Comparison of ENCODE assay signal across 18 cellular contexts in genomic region chr11:68308068-68308467, GRCh38. TPM values are rescaled to one million over a fixed set of nuclear protein-coding genes. Genes with fewer than 3 reads are reported as not detected.
DNase-seq lines count a peak whose midpoint lies in the region; ATAC-seq, FAIRE-seq and TF ChIP-seq lines count a peak whose summit lies in the region.
"Had no signal": no experiment of that assay in that cellular context is flagged by ENCODE, and none has a peak within 500 bp of the region (broad histone marks: within the 10 kb centered on the region; RNA-seq: fewer than 3 reads in every experiment).

No MANE protein-coding gene starts in this region.

- H3K27ac ChIP-seq in SK-N-SH (ENCODE audit: low read depth in 2 of 2, low read length in 1 of 2) (no peak overlapping the region), cardiac muscle cell (peak overlapping the region; percentile 35), HepG2 (ENCODE audit: extremely low read length, insufficient read depth, low read length) (peak overlapping the region; percentile 44), thoracic aorta (peak overlapping the region; percentile 20 to 22), prostate gland (no peak overlapping the region)
- H3K27ac ChIP-seq: 22Rv1 had no signal

- H2AFZ ChIP-seq in SK-N-SH (ENCODE audit: low read depth) = no peak overlapping the region
- H2AFZ ChIP-seq in HepG2 (ENCODE audit: low read length) = no peak overlapping the region

- no peak for FAIRE-seq in HepG2 (lab: Jason Lieb, UNC)
- FAIRE-seq: D721Med, RCC 7860 had no signal

- ATAC-seq in SK-N-SH treated with all-trans-retinoic acid at 6 μM for 48 hours (no peak), HepG2 (no peak), thoracic aorta (ENCODE audit: insufficient number of reproducible peaks, low FRiP score, low read depth) (no peak), GM21515 (IDR thresholded peaks at IDR 0.05; ENCODE audit: unreplicated experiment) (no peak)

- H3F3A ChIP-seq in SK-N-SH (replicated peaks; ENCODE audit: insufficient read depth) = peaks cover 14% of the 10 kb centered on the region

- no TSS peak for BruUV-seq in HepG2 (replicated peaks; lab: Mats Ljungman, UMichigan)

- POLR2A ChIA-PET in SK-N-SH (lab: Yijun Ruan, JAX) (no interaction called here), HepG2 (lab: Yijun Ruan, JAX) (interaction anchor here (5.7 kb wide), 1 partner anchor 9 kb away, joined by 127 read pairs; no protein-coding TSS in a partner anchor)

- CTCF ChIA-PET in SK-N-SH (lab: Yijun Ruan, JAX) (interaction anchor here (1.6 to 7.1 kb wide), 3 partner anchors 10 to 75 kb away, joined by 3 to 70 read pairs (median 4); no protein-coding TSS in a partner anchor), HepG2 (lab: Yijun Ruan, JAX; ENCODE audit: low intra/inter-chr PET ratio, low total read pairs) (no interaction called here)

- H4K20me1 ChIP-seq in SK-N-SH (ENCODE audit: insufficient read depth) = no peaks in the 10 kb centered on the region
- no peaks in the 10 kb centered on the region for H4K20me1 ChIP-seq in HepG2 (ENCODE audit: insufficient read depth, low read length)

- DNase-seq in SK-N-SH (peak; percentile 14), cardiac muscle cell (ENCODE audit: low read depth in 1 of 2, low spot score in 1 of 2) (no peak), HepG2 (ENCODE audit: low spot score) (no peak), thoracic aorta (ENCODE audit: low spot score) (no peak), prostate gland (ENCODE audit: low spot score) (no peak), BE2C (no peak)
- DNase-seq: DMS79, NCI-H1048, NCI-H1436 treated with DMSO at 0.1 percent for 48 hours, NCI-H2081, NCI-H2227 treated with DMSO at 0.1 percent for 48 hours, NCI-H524, SIG-M5 had no signal

- TF ChIP-seq RAD21 in SK-N-SH (IDR thresholded peaks at IDR 0.05; ENCODE audit: low read length) (no peak), HepG2 (CRISPR knock-in tag; IDR thresholded peaks at IDR 0.05) (no peak)

- H3K9me3 ChIP-seq in SK-N-SH (no peaks in the 10 kb centered on the region), cardiac muscle cell (ENCODE audit: low read depth) (no peaks in the 10 kb centered on the region), HepG2 (ENCODE audit: low read length) (no peaks in the 10 kb centered on the region), thoracic aorta (no peaks in the 10 kb centered on the region), prostate gland (no peaks in the 10 kb centered on the region), BE2C (no peaks in the 10 kb centered on the region)

- H3K9me2 ChIP-seq in SK-N-SH = no peaks in the 10 kb centered on the region

- H3K4me2 ChIP-seq in SK-N-SH = no peak overlapping the region
- H3K4me2 ChIP-seq in HepG2 (ENCODE audit: low read depth, low read length) = no peak overlapping the region

- TF ChIP-seq EP300 in SK-N-SH (IDR thresholded peaks at IDR 0.05; ENCODE audit: borderline replicate concordance in 1 of 2, low read depth in 1 of 2, low read length in 1 of 2) = no peak
- no peak for TF ChIP-seq EP300 in HepG2 (IDR thresholded peaks at IDR 0.05; ENCODE audit: low read depth in 2 of 2, low read length in 2 of 2)
- no peak for TF ChIP-seq EP300 in HepG2 (CRISPR knock-in tag; IDR thresholded peaks at IDR 0.05; ENCODE audit: borderline replicate concordance)

- H3K4me1 ChIP-seq in SK-N-SH (ENCODE audit: control insufficient read depth in 1 of 2, insufficient read depth in 2 of 2, low read depth in 1 of 2, low read length in 1 of 2) = no peaks in the 10 kb centered on the region; a peak in 1 of 4 replicates
- H3K4me1 ChIP-seq in cardiac muscle cell (ENCODE audit: low read depth) = peaks cover 10% of the 10 kb centered on the region
- peaks cover 63% of the 10 kb centered on the region for H3K4me1 ChIP-seq in HepG2 (ENCODE audit: insufficient read depth, low read length)
- H3K4me1 ChIP-seq in thoracic aorta (ENCODE audit: control insufficient read depth in 1 of 2, low read depth in 2 of 2) = peaks cover 0 to 6% of the 10 kb centered on the region in 2 donors
- no peaks in the 10 kb centered on the region for H3K4me1 ChIP-seq in prostate gland (replicated peaks)
- H3K4me1 ChIP-seq in BE2C = no peaks in the 10 kb centered on the region

- in situ Hi-C loops in HepG2 (cut with HindIII; ENCODE audit: extremely low pct_ligation_motif_present, low pct_unique_long_range_greater_than_20kb) = no loop called here

- 88% methylated on average over 6 of the region's 11 CpGs for WGBS in SK-N-SH (ENCODE audit: low lambda C conversion rate)
- 38% methylated on average over 5 of the region's 11 CpGs for WGBS in HepG2 (ENCODE audit: low lambda C conversion rate)
- 63% methylated on average over 7 of the region's 11 CpGs for WGBS in prostate gland

- TF ChIP-seq POLR2A in HepG2 (IDR thresholded peaks at IDR 0.05; ENCODE audit: insufficient read depth in 1 of 2, low read depth in 2 of 2, low read length in 2 of 2) = no peak
- TF ChIP-seq POLR2A in prostate gland (IDR thresholded peaks at IDR 0.05) = no peak

- intact Hi-C loops in HepG2 (cut with micrococcal nuclease; ENCODE audit: unreplicated experiment) = no loop called here
- intact Hi-C loops in prostate gland (cut with DNase I) = no loop called here

- no peak overlapping the region for H3K4me3 ChIP-seq in SK-N-SH (ENCODE audit: low read depth in 2 of 2, low read length in 1 of 2)
- no peak overlapping the region for H3K4me3 ChIP-seq in cardiac muscle cell
- no peak overlapping the region for H3K4me3 ChIP-seq in HepG2 (replicated peaks in 1 of 3; ENCODE audit: insufficient read depth in 1 of 3, low read depth in 2 of 3, low read length in 3 of 3)
- no peak overlapping the region for H3K4me3 ChIP-seq in thoracic aorta
- no peak overlapping the region for H3K4me3 ChIP-seq in prostate gland
- no peak overlapping the region for H3K4me3 ChIP-seq in BE2C (ENCODE audit: low read depth, low read length)

- no peak for TF ChIP-seq CTCF in SK-N-SH (IDR thresholded peaks at IDR 0.05)
- TF ChIP-seq CTCF in cardiac muscle cell (IDR thresholded peaks at IDR 0.05; ENCODE audit: low read depth, low read length) = no peak
- no peak for TF ChIP-seq CTCF in HepG2 (CRISPR knock-in tag; IDR thresholded peaks at IDR 0.05)
- no peak for TF ChIP-seq CTCF in thoracic aorta (IDR thresholded peaks at IDR 0.05)
- TF ChIP-seq CTCF in prostate gland (IDR thresholded peaks at IDR 0.05) = no peak
- TF ChIP-seq CTCF in BE2C (IDR thresholded peaks at IDR 0.05; ENCODE audit: low read depth, low read length) = no peak

- no peak overlapping the region for H3K9ac ChIP-seq in SK-N-SH
- H3K9ac ChIP-seq in HepG2 (ENCODE audit: insufficient read depth, low read depth, low read length) = no peak overlapping the region

- H3K79me2 ChIP-seq in SK-N-SH (ENCODE audit: insufficient read depth) (peaks cover under 1% of the 10 kb centered on the region; the same call in 1 of the 2 replicates), HepG2 (ENCODE audit: insufficient read depth, low read length) (peaks cover 4% of the 10 kb centered on the region)

- H3K27me3 ChIP-seq in SK-N-SH (ENCODE audit: insufficient read depth) (no peaks in the 10 kb centered on the region), cardiac muscle cell (no peaks in the 10 kb centered on the region), HepG2 (ENCODE audit: control insufficient read depth in 1 of 2, insufficient read depth in 2 of 2, low read length in 2 of 2) (no peaks in the 10 kb centered on the region), thoracic aorta (replicated peaks; ENCODE audit: insufficient read depth) (no peaks in the 10 kb centered on the region), prostate gland (replicated peaks; ENCODE audit: insufficient read depth) (no peaks in the 10 kb centered on the region), BE2C (no peaks in the 10 kb centered on the region)

- H3K36me3 ChIP-seq in SK-N-SH (replicated peaks in 1 of 2; ENCODE audit: control insufficient read depth in 1 of 2, insufficient read depth in 2 of 2, low read length in 1 of 2) (no peaks in the 10 kb centered on the region), cardiac muscle cell (no peaks in the 10 kb centered on the region), HepG2 (replicated peaks in 1 of 2; ENCODE audit: control insufficient read depth in 1 of 2, insufficient read depth in 2 of 2, low read length in 2 of 2) (peaks cover 2 to 12% of the 10 kb centered on the region in 2 experiments; a peak in 3 of 5 replicates), thoracic aorta (no peaks in the 10 kb centered on the region), prostate gland (no peaks in the 10 kb centered on the region), BE2C (no peaks in the 10 kb centered on the region)

RNA-seq across cellular contexts. Expression of gene LRP5, which starts 4.3 kb away (rescaled TPM):
- polyA plus RNA-seq in SK-N-SH (2012; rRNA removed) (10.2 and 15.0 TPM in 2 replicates), cardiac muscle cell (29.1 and 36.3 TPM in 2 replicates), HepG2 (2011; rRNA removed) (64.0 and 83.4 TPM in 2 replicates)
- 6.1 and 10.0 TPM in 2 replicates for polyA plus RNA-seq in SK-N-SH (2012; cell fraction: cytosol; rRNA removed)
- 18.6 and 21.7 TPM in 2 replicates for polyA plus RNA-seq in SK-N-SH (2012; cell fraction: nucleus; rRNA removed)
- total RNA-seq in cardiac muscle cell (40.4 and 245 TPM in 2 replicates), HepG2 (2016; rRNA removed; fragmentation: Illumina TruSeq; extraction: Trizol) (23.6 and 40.4 TPM in 2 replicates), thoracic aorta (10 to 100 TPM; 67.2 to 99.1 TPM), prostate gland (10 to 100 TPM; 48.3 to 57.1 TPM)
- 19.7 and 22.6 TPM in 2 replicates for total RNA-seq in HepG2 (2016; cell fraction: cytosol; rRNA removed; fragmentation: Illumina TruSeq; extraction: Trizol; ENCODE audit: low read depth)
- 17.6 and 41.1 TPM in 2 replicates for total RNA-seq in HepG2 (2016; cell fraction: insoluble cytoplasmic fraction; rRNA removed; fragmentation: Illumina TruSeq; extraction: Trizol)
- total RNA-seq in HepG2 (2016; cell fraction: membrane; rRNA removed; fragmentation: Illumina TruSeq; extraction: Trizol) = 27.9 and 29.7 TPM in 2 replicates
- 50.9 and 60.6 TPM in 2 replicates for total RNA-seq in HepG2 (2016; cell fraction: nucleus; rRNA removed; fragmentation: Illumina TruSeq; extraction: Trizol)
- 37.9 and 59.3 TPM in 2 replicates for polyA plus RNA-seq in HepG2 (2011; cell fraction: cytosol; rRNA removed)
- 131 and 158 TPM in 2 replicates for polyA plus RNA-seq in HepG2 (2011; cell fraction: nucleus; rRNA removed)
- 80.7 and 119 TPM in 2 replicates for polyA plus RNA-seq in HepG2 (2012)
- 10.8 and 12.1 TPM in 2 replicates for polyA plus RNA-seq in HepG2 (2016; cell fraction: cytosol; fragmentation: Illumina TruSeq; extraction: Trizol; ENCODE audit: low read depth)
- polyA plus RNA-seq in HepG2 (2016; cell fraction: insoluble cytoplasmic fraction; fragmentation: Illumina TruSeq; extraction: Trizol; ENCODE audit: low read depth) = 25.6 and 36.8 TPM in 2 replicates
- 20.7 and 25.9 TPM in 2 replicates for polyA plus RNA-seq in HepG2 (2016; cell fraction: membrane; fragmentation: Illumina TruSeq; extraction: Trizol; ENCODE audit: low read depth)
- polyA plus RNA-seq in HepG2 (2016; cell fraction: nucleus; fragmentation: Illumina TruSeq; extraction: Trizol; ENCODE audit: insufficient read depth, low read depth) = 130 and 133 TPM in 2 replicates
- polyA minus RNA-seq in HepG2 (2011; rRNA and poly(A)+ RNA removed; ENCODE audit: low replicate concordance) = 49.7 and 219 TPM in 2 replicates
- polyA minus RNA-seq in HepG2 (2011; cell fraction: cytosol; rRNA and poly(A)+ RNA removed) = 75.4 and 75.5 TPM in 2 replicates
- 58.3 and 59.0 TPM in 2 replicates for polyA minus RNA-seq in HepG2 (2011; cell fraction: nucleus; rRNA and poly(A)+ RNA removed)
- polyA plus RNA-seq in BE2C (2012; ENCODE audit: insufficient read depth, insufficient read length, low read depth) = 25.5 TPM

RNA-seq across cellular contexts. Expression of gene C11orf24, which starts 36.3 kb away (rescaled TPM):
- polyA plus RNA-seq in SK-N-SH (2012; rRNA removed) = 50.9 and 52.1 TPM in 2 replicates
- polyA plus RNA-seq in SK-N-SH (2012; cell fraction: cytosol; rRNA removed) = 29.9 and 37.6 TPM in 2 replicates
- polyA plus RNA-seq in SK-N-SH (2012; cell fraction: nucleus; rRNA removed) = 37.7 and 41.7 TPM in 2 replicates
- 19.2 and 32.0 TPM in 2 replicates for total RNA-seq in cardiac muscle cell
- polyA plus RNA-seq in cardiac muscle cell = 26.6 and 35.3 TPM in 2 replicates
- total RNA-seq in HepG2 (2016; rRNA removed; fragmentation: Illumina TruSeq; extraction: Trizol) = 50.8 and 55.5 TPM in 2 replicates
- total RNA-seq in HepG2 (2016; cell fraction: cytosol; rRNA removed; fragmentation: Illumina TruSeq; extraction: Trizol; ENCODE audit: low read depth) = 110 and 141 TPM in 2 replicates
- 53.9 and 57.2 TPM in 2 replicates for total RNA-seq in HepG2 (2016; cell fraction: insoluble cytoplasmic fraction; rRNA removed; fragmentation: Illumina TruSeq; extraction: Trizol)
- total RNA-seq in HepG2 (2016; cell fraction: membrane; rRNA removed; fragmentation: Illumina TruSeq; extraction: Trizol) = 100.0 and 131 TPM in 2 replicates
- total RNA-seq in HepG2 (2016; cell fraction: nucleus; rRNA removed; fragmentation: Illumina TruSeq; extraction: Trizol) = 32.7 and 33.6 TPM in 2 replicates
- 52.9 and 62.4 TPM in 2 replicates for polyA plus RNA-seq in HepG2 (2011; rRNA removed)
- 58.4 and 70.2 TPM in 2 replicates for polyA plus RNA-seq in HepG2 (2011; cell fraction: cytosol; rRNA removed)
- polyA plus RNA-seq in HepG2 (2011; cell fraction: nucleus; rRNA removed) = 58.8 and 59.2 TPM in 2 replicates
- polyA plus RNA-seq in HepG2 (2012) = 50.8 and 63.8 TPM in 2 replicates
- 122 and 158 TPM in 2 replicates for polyA plus RNA-seq in HepG2 (2016; cell fraction: cytosol; fragmentation: Illumina TruSeq; extraction: Trizol; ENCODE audit: low read depth)
- 61.2 and 70.0 TPM in 2 replicates for polyA plus RNA-seq in HepG2 (2016; cell fraction: insoluble cytoplasmic fraction; fragmentation: Illumina TruSeq; extraction: Trizol; ENCODE audit: low read depth)
- polyA plus RNA-seq in HepG2 (2016; cell fraction: membrane; fragmentation: Illumina TruSeq; extraction: Trizol; ENCODE audit: low read depth) = 97.9 and 125 TPM in 2 replicates
- 71.8 and 76.2 TPM in 2 replicates for polyA plus RNA-seq in HepG2 (2016; cell fraction: nucleus; fragmentation: Illumina TruSeq; extraction: Trizol; ENCODE audit: insufficient read depth, low read depth)
- polyA minus RNA-seq in HepG2 (2011; rRNA and poly(A)+ RNA removed; ENCODE audit: low replicate concordance) = 53.9 and 60.5 TPM in 2 replicates
- polyA minus RNA-seq in HepG2 (2011; cell fraction: cytosol; rRNA and poly(A)+ RNA removed) = 26.4 and 31.4 TPM in 2 replicates
- 19.3 and 23.5 TPM in 2 replicates for polyA minus RNA-seq in HepG2 (2011; cell fraction: nucleus; rRNA and poly(A)+ RNA removed)
- 10 to 100 TPM; 37.9 to 63.0 TPM for total RNA-seq in thoracic aorta
- total RNA-seq in prostate gland = 10 to 100 TPM; 25.1 to 61.0 TPM
- 59.5 TPM for polyA plus RNA-seq in BE2C (2012; ENCODE audit: insufficient read depth, insufficient read length, low read depth)

Comparison
In these comparisons a context has a peak if more than half of its experiments do, and no peak if none do; other contexts are left out.
1. H3K27ac ChIP-seq: peak in cardiac muscle cell (single experiment), HepG2 (single experiment) and thoracic aorta (2 of 2); none in SK-N-SH (0 of 2) and prostate gland (0 of 2).